In genomic region chr3:30669360-30669934, GRCh38 we compare ENCODE assay signal across 8 cellular contexts.
DNase-seq lines count a peak whose midpoint lies in the region; ATAC-seq and TF ChIP-seq lines count a peak whose summit lies in the region.
"Not testable (repeated sequence)": the region's sequence is repeated elsewhere in the genome, so short reads cannot be mapped to it uniquely, and the experiment has no call there.

No MANE protein-coding gene starts in this region.

- H3K27me3 Mint-ChIP-seq in IgD-negative memory B cell; WTC11 (ENCODE audit: low read depth); activated T-helper 1 cell treated with anti-CD3 and anti-CD28 coated beads, Interleukin-12 subunit alpha, Interleukin-12 subunit beta, Interleukin-2, Interleukin-4 antibody, amounts not matched to agents 30 ng/mL and 10 ng/mL and 1 ng/mL, durations not matched to agents 14 hours and 24 hours and 36 hours (ENCODE audit: insufficient read depth); activated naive CD8-positive, alpha-beta T cell treated with anti-CD3 and anti-CD28 coated beads, Interleukin-2, amount 50 U/mL, for 24 hours; memory B cell; stimulated activated memory B cell treated with anti-CD40 and anti-IgM and Interleukin-4, amounts not matched to agents 10 μg/mL and 1 μg/mL and 100 μg/mL, for 72 hours: not testable (repeated sequence)

- TF ChIP-seq CTCF in BE2C (IDR thresholded peaks at IDR 0.05; ENCODE audit: low read depth, low read length); WTC11 (IDR thresholded peaks at IDR 0.05): not testable (repeated sequence)

- not testable (repeated sequence) for H3K9me3 ChIP-seq in BE2C

- peak overlapping the region; percentile 23 to 86 (median 33) for H3K27ac Mint-ChIP-seq in IgD-negative memory B cell
- peak overlapping the region; percentile 55 for H3K27ac Mint-ChIP-seq in WTC11
- H3K27ac Mint-ChIP-seq in activated T-helper 1 cell treated with anti-CD3 and anti-CD28 coated beads, Interleukin-12 subunit alpha, Interleukin-12 subunit beta, Interleukin-2, Interleukin-4 antibody, amounts not matched to agents 30 ng/mL and 10 ng/mL and 1 ng/mL, durations not matched to agents 14 hours and 24 hours and 36 hours = peak overlapping the region; percentile 31
- peak overlapping the region; percentile 86 for H3K27ac Mint-ChIP-seq in activated naive CD8-positive, alpha-beta T cell treated with anti-CD3 and anti-CD28 coated beads, Interleukin-2, amount 50 U/mL, for 24 hours
- H3K27ac Mint-ChIP-seq in memory B cell = peak overlapping the region; percentile 89
- H3K27ac Mint-ChIP-seq in stimulated activated memory B cell treated with anti-CD40 and anti-IgM and Interleukin-4, amounts not matched to agents 10 μg/mL and 1 μg/mL and 100 μg/mL, for 72 hours = peak overlapping the region; percentile 65

- POLR2A ChIA-PET in WTC11 (lab: Charles Lee) = not testable (repeated sequence)

- peaks cover 26% of the 10 kb centered on the region for H3K36me3 Mint-ChIP-seq in IgD-negative memory B cell
- peaks cover 53% of the 10 kb centered on the region for H3K36me3 Mint-ChIP-seq in WTC11
- H3K36me3 Mint-ChIP-seq in activated T-helper 1 cell treated with anti-CD3 and anti-CD28 coated beads, Interleukin-12 subunit alpha, Interleukin-12 subunit beta, Interleukin-2, Interleukin-4 antibody, amounts not matched to agents 30 ng/mL and 10 ng/mL and 1 ng/mL, durations not matched to agents 14 hours and 24 hours and 36 hours (ENCODE audit: low read depth) = peaks cover 63% of the 10 kb centered on the region
- peaks cover 81% of the 10 kb centered on the region for H3K36me3 Mint-ChIP-seq in activated naive CD8-positive, alpha-beta T cell treated with anti-CD3 and anti-CD28 coated beads, Interleukin-2, amount 50 U/mL, for 24 hours (ENCODE audit: low read depth)
- H3K36me3 Mint-ChIP-seq in memory B cell = peaks cover 52% of the 10 kb centered on the region
- H3K36me3 Mint-ChIP-seq in stimulated activated memory B cell treated with anti-CD40 and anti-IgM and Interleukin-4, amounts not matched to agents 10 μg/mL and 1 μg/mL and 100 μg/mL, for 72 hours = peaks cover 68% of the 10 kb centered on the region

- not testable (repeated sequence) for ATAC-seq in WTC11; activated naive CD8-positive, alpha-beta T cell treated with anti-CD3 and anti-CD28 coated beads, Interleukin-2, amount 50 U/mL, for 24 hours; stimulated activated memory B cell treated with anti-CD40 and anti-IgM and Interleukin-4, amounts not matched to agents 10 μg/mL and 1 μg/mL and 100 μg/mL, for 72 hours
- ATAC-seq in memory B cell (ENCODE audit: low read depth) = peak; percentile 76

- H3K4me3 ChIP-seq in BE2C (ENCODE audit: low read depth, low read length) = not testable (repeated sequence)

- CTCF ChIA-PET in WTC11 (lab: Charles Lee) = not testable (repeated sequence)

- intact Hi-C loops in activated T-helper 1 cell treated with anti-CD3 and anti-CD28 coated beads, Interleukin-12 subunit alpha, Interleukin-12 subunit beta, Interleukin-2, Interleukin-4 antibody, amounts not matched to agents 30 ng/mL and 10 ng/mL and 1 ng/mL, durations not matched to agents 14 hours and 24 hours and 36 hours (cut with micrococcal nuclease) = not testable (repeated sequence)

- H3K4me1 Mint-ChIP-seq in IgD-negative memory B cell (peaks cover 46 to 68% (median 57%) of the 10 kb centered on the region in 3 donors), WTC11 (peaks cover 38% of the 10 kb centered on the region), memory B cell (peaks cover 42% of the 10 kb centered on the region)
- H3K4me1 Mint-ChIP-seq in activated T-helper 1 cell treated with anti-CD3 and anti-CD28 coated beads, Interleukin-12 subunit alpha, Interleukin-12 subunit beta, Interleukin-2, Interleukin-4 antibody, amounts not matched to agents 30 ng/mL and 10 ng/mL and 1 ng/mL, durations not matched to agents 14 hours and 24 hours and 36 hours (ENCODE audit: low read depth) = peaks cover 94% of the 10 kb centered on the region
- H3K4me1 Mint-ChIP-seq in activated naive CD8-positive, alpha-beta T cell treated with anti-CD3 and anti-CD28 coated beads, Interleukin-2, amount 50 U/mL, for 24 hours = peaks cover 98% of the 10 kb centered on the region
- peaks cover 68% of the 10 kb centered on the region for H3K4me1 Mint-ChIP-seq in stimulated activated memory B cell treated with anti-CD40 and anti-IgM and Interleukin-4, amounts not matched to agents 10 μg/mL and 1 μg/mL and 100 μg/mL, for 72 hours

- not testable (repeated sequence) for H3K4me1 ChIP-seq in BE2C

- not testable (repeated sequence) for H3K9me3 Mint-ChIP-seq in IgD-negative memory B cell; WTC11; activated T-helper 1 cell treated with anti-CD3 and anti-CD28 coated beads, Interleukin-12 subunit alpha, Interleukin-12 subunit beta, Interleukin-2, Interleukin-4 antibody, amounts not matched to agents 30 ng/mL and 10 ng/mL and 1 ng/mL, durations not matched to agents 14 hours and 24 hours and 36 hours; activated naive CD8-positive, alpha-beta T cell treated with anti-CD3 and anti-CD28 coated beads, Interleukin-2, amount 50 U/mL, for 24 hours; memory B cell; stimulated activated memory B cell treated with anti-CD40 and anti-IgM and Interleukin-4, amounts not matched to agents 10 μg/mL and 1 μg/mL and 100 μg/mL, for 72 hours

- H3K4me3 Mint-ChIP-seq in IgD-negative memory B cell = peak overlapping the region in 2 of 4 donors; percentile 7 to 9
- H3K4me3 Mint-ChIP-seq in WTC11; activated T-helper 1 cell treated with anti-CD3 and anti-CD28 coated beads, Interleukin-12 subunit alpha, Interleukin-12 subunit beta, Interleukin-2, Interleukin-4 antibody, amounts not matched to agents 30 ng/mL and 10 ng/mL and 1 ng/mL, durations not matched to agents 14 hours and 24 hours and 36 hours; activated naive CD8-positive, alpha-beta T cell treated with anti-CD3 and anti-CD28 coated beads, Interleukin-2, amount 50 U/mL, for 24 hours; memory B cell; stimulated activated memory B cell treated with anti-CD40 and anti-IgM and Interleukin-4, amounts not matched to agents 10 μg/mL and 1 μg/mL and 100 μg/mL, for 72 hours: not testable (repeated sequence)

- DNase-seq in BE2C = peak; percentile 49
- peak; percentile 70 for DNase-seq in NCI-H82 (lab: John Stamatoyannopoulos, UW)
- DNase-seq in WTC11 (ENCODE audit: low spot score); activated T-helper 1 cell treated with anti-CD3 and anti-CD28 coated beads, Interleukin-12 subunit alpha, Interleukin-12 subunit beta, Interleukin-2, Interleukin-4 antibody, amounts not matched to agents 30 ng/mL and 10 ng/mL and 1 ng/mL, durations not matched to agents 14 hours and 24 hours and 36 hours (ENCODE audit: low spot score); activated naive CD8-positive, alpha-beta T cell treated with anti-CD3 and anti-CD28 coated beads, Interleukin-2, amount 50 U/mL, for 24 hours: not testable (repeated sequence)
- DNase-seq in memory B cell (ENCODE audit: low spot score in 2 of 2) = peak in 1 of 2 donors; percentile 21

- not testable (repeated sequence) for H3K36me3 ChIP-seq in BE2C

- not testable (repeated sequence) for H3K27me3 ChIP-seq in BE2C

Comparison
In these comparisons a context has a peak if more than half of its experiments do, and no peak if none do; other contexts are left out.
1. H3K27ac Mint-ChIP-seq: peak in every context shown above with its lines; median percentile 89 in memory B cell; 86 in activated naive CD8-positive, alpha-beta T cell treated with anti-CD3 and anti-CD28 coated beads, Interleukin-2, amount 50 U/mL, for 24 hours; 65 in stimulated activated memory B cell treated with anti-CD40 and anti-IgM and Interleukin-4, amounts not matched to agents 10 μg/mL and 1 μg/mL and 100 μg/mL, for 72 hours; 55 in WTC11; 33 in IgD-negative memory B cell; 31 in activated T-helper 1 cell treated with anti-CD3 and anti-CD28 coated beads, Interleukin-12 subunit alpha, Interleukin-12 subunit beta, Interleukin-2, Interleukin-4 antibody, amounts not matched to agents 30 ng/mL and 10 ng/mL and 1 ng/mL, durations not matched to agents 14 hours and 24 hours and 36 hours.